ENCODE assay signal across 1 cellular context in the genomic region with DNA sequence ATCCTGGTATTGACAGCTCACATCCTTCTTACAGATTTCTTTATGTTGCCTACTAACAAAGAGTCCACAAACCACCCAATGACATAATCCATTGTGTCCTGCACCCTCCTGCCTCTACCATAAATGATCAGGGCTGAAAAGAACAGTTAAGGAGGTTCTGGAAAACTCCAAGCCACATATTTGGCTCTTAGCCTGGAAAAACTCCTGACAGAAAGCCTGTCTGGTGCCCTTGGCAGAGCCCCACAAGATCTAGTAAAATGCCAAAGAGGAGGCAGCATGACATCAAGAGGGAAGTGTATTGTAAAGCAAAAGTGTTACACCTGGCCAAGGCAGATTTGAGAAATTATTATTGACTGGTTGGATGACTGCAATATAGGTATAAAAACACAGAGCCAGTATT.
TF ChIP-seq lines count a peak whose summit lies in the region.

No MANE protein-coding gene starts in this region.

TF ChIP-seq in GM23338, 12 proteins besides CTCF, POLR2A, EP300 and RAD21 (continued from another document):
- TF ChIP-seq, protein P1, sequence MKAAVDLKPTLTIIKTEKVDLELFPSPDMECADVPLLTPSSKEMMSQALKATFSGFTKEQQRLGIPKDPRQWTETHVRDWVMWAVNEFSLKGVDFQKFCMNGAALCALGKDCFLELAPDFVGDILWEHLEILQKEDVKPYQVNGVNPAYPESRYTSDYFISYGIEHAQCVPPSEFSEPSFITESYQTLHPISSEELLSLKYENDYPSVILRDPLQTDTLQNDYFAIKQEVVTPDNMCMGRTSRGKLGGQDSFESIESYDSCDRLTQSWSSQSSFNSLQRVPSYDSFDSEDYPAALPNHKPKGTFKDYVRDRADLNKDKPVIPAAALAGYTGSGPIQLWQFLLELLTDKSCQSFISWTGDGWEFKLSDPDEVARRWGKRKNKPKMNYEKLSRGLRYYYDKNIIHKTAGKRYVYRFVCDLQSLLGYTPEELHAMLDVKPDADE (IDR thresholded peaks at IDR 0.05) = no peak
- TF ChIP-seq STAT1 (IDR thresholded peaks at IDR 0.05; ENCODE audit: unreplicated experiment) (no peak), NANOG (IDR thresholded peaks at IDR 0.05; ENCODE audit: borderline replicate concordance) (no peak), POLR2AphosphoS5 (IDR thresholded peaks at IDR 0.05; ENCODE audit: low read depth) (no peak), CREB1 (CRISPR knock-in tag; IDR thresholded peaks at IDR 0.05; ENCODE audit: low read depth) (no peak), EZH2 (IDR thresholded peaks at IDR 0.05; ENCODE audit: low read depth, unreplicated experiment) (no peak)
- TF ChIP-seq, protein P2, sequence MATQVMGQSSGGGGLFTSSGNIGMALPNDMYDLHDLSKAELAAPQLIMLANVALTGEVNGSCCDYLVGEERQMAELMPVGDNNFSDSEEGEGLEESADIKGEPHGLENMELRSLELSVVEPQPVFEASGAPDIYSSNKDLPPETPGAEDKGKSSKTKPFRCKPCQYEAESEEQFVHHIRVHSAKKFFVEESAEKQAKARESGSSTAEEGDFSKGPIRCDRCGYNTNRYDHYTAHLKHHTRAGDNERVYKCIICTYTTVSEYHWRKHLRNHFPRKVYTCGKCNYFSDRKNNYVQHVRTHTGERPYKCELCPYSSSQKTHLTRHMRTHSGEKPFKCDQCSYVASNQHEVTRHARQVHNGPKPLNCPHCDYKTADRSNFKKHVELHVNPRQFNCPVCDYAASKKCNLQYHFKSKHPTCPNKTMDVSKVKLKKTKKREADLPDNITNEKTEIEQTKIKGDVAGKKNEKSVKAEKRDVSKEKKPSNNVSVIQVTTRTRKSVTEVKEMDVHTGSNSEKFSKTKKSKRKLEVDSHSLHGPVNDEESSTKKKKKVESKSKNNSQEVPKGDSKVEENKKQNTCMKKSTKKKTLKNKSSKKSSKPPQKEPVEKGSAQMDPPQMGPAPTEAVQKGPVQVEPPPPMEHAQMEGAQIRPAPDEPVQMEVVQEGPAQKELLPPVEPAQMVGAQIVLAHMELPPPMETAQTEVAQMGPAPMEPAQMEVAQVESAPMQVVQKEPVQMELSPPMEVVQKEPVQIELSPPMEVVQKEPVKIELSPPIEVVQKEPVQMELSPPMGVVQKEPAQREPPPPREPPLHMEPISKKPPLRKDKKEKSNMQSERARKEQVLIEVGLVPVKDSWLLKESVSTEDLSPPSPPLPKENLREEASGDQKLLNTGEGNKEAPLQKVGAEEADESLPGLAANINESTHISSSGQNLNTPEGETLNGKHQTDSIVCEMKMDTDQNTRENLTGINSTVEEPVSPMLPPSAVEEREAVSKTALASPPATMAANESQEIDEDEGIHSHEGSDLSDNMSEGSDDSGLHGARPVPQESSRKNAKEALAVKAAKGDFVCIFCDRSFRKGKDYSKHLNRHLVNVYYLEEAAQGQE (IDR thresholded peaks at IDR 0.05; ENCODE audit: unreplicated experiment) = no peak
TF ChIP-seq in GM23338: peak in this region for 0.
